9 cellular contexts compared by ENCODE assay signal in genomic region chr19:7482584-7483439, GRCh38. TPM values are rescaled to one million over a fixed set of nuclear protein-coding genes. Genes with fewer than 3 reads are reported as not detected.
DNase-seq lines count a peak whose midpoint lies in the region; ATAC-seq and TF ChIP-seq lines count a peak whose summit lies in the region.
"Had no signal": no experiment of that assay in that cellular context is flagged by ENCODE, and none has a peak within 500 bp of the region (broad histone marks: within the 10 kb centered on the region; RNA-seq: fewer than 3 reads in every experiment).

No MANE protein-coding gene starts in this region.

- ATAC-seq in GM23338 (peak; percentile 86), WTC11 (peak; percentile 91)
- no peak for ATAC-seq in activated T-helper 17 cell treated with anti-CD3 and anti-CD28 coated beads, Interleukin-2, amount 50 U/mL, for 72 hours (replicated peaks)

- no peaks in the 10 kb centered on the region for H3K4me1 ChIP-seq in A673 (ENCODE audit: insufficient read depth, low read length, poor library complexity, severe bottlenecking)
- peaks cover 15% of the 10 kb centered on the region for H3K4me1 ChIP-seq in GM23338 (ENCODE audit: insufficient read depth)

- no peak overlapping the region for H3K4me3 ChIP-seq in A673 (ENCODE audit: low read depth, low read length, poor library complexity, severe bottlenecking)
- H3K4me3 ChIP-seq in GM23338: peak overlapping the region; percentile 54

- no peaks in the 10 kb centered on the region for H3F3A ChIP-seq in GM23338 (replicated peaks; ENCODE audit: low read depth)

- H3K79me2 ChIP-seq in GM23338 (replicated peaks; ENCODE audit: insufficient read depth): no peaks in the 10 kb centered on the region

- no peak for TF ChIP-seq CTCF in A673 (conservative IDR thresholded peaks at IDR 0.05; ENCODE audit: low read depth, low read length)
- TF ChIP-seq CTCF in GM23338 (conservative IDR thresholded peaks at IDR 0.05; ENCODE audit: low read depth in 2 of 2): no peak
- no peak for TF ChIP-seq CTCF in WTC11 (IDR thresholded peaks at IDR 0.05)

- H3K27ac ChIP-seq in A673 (ENCODE audit: low read depth, low read length, poor library complexity, severe bottlenecking): no peak overlapping the region
- H3K27ac ChIP-seq in GM23338 (ENCODE audit: low read depth): peak overlapping the region; percentile 89

- no peaks in the 10 kb centered on the region for H3K27me3 ChIP-seq in A673 (replicated peaks; ENCODE audit: insufficient read depth, low read depth, low read length, poor library complexity)
- H3K27me3 ChIP-seq in GM23338 (ENCODE audit: insufficient read depth): no peaks in the 10 kb centered on the region

- peak overlapping the region; percentile 74 for H3K4me3 Mint-ChIP-seq in GM23338
- peak overlapping the region; percentile 69 for H3K4me3 Mint-ChIP-seq in WTC11
- H3K4me3 Mint-ChIP-seq in activated T-helper 17 cell treated with anti-CD3 and anti-CD28 coated beads, Interleukin-2, amount 50 U/mL, for 72 hours: no peak overlapping the region

- no peaks in the 10 kb centered on the region for H4K20me1 ChIP-seq in GM23338 (replicated peaks; ENCODE audit: insufficient read depth)

- H3K4me1 Mint-ChIP-seq in GM23338 (peaks cover 17% of the 10 kb centered on the region), WTC11 (peaks cover 16% of the 10 kb centered on the region)
- peaks cover 4% of the 10 kb centered on the region for H3K4me1 Mint-ChIP-seq in activated T-helper 17 cell treated with anti-CD3 and anti-CD28 coated beads, Interleukin-2, amount 50 U/mL, for 72 hours

- peak overlapping the region; percentile 78 for H3K4me2 ChIP-seq in GM23338

- H3K36me3 Mint-ChIP-seq in GM23338 (ENCODE audit: low read depth) (peaks cover 3% of the 10 kb centered on the region; the same call in 1 of the 3 replicates), WTC11 (no peaks in the 10 kb centered on the region; the same call in 1 of the 2 replicates)
- H3K36me3 Mint-ChIP-seq in activated T-helper 17 cell treated with anti-CD3 and anti-CD28 coated beads, Interleukin-2, amount 50 U/mL, for 72 hours (ENCODE audit: low read depth): no peaks in the 10 kb centered on the region

- H3K27me3 Mint-ChIP-seq in GM23338 (ENCODE audit: insufficient read depth, low read depth, poor library complexity) (peaks cover 20% of the 10 kb centered on the region), WTC11 (ENCODE audit: low read depth) (no peaks in the 10 kb centered on the region; the same call in 1 of the 2 replicates)
- H3K27me3 Mint-ChIP-seq in activated T-helper 17 cell treated with anti-CD3 and anti-CD28 coated beads, Interleukin-2, amount 50 U/mL, for 72 hours: no peaks in the 10 kb centered on the region

- no TSS peak for BruUV-seq in A673 (replicated peaks; lab: Mats Ljungman, UMichigan)

- H3K9me2 ChIP-seq in GM23338 (ENCODE audit: insufficient read depth): no peaks in the 10 kb centered on the region

- H3K27ac Mint-ChIP-seq in GM23338 (peak overlapping the region; percentile 99), WTC11 (peak overlapping the region; percentile 38)
- no peak overlapping the region for H3K27ac Mint-ChIP-seq in activated T-helper 17 cell treated with anti-CD3 and anti-CD28 coated beads, Interleukin-2, amount 50 U/mL, for 72 hours

- POLR2A ChIA-PET in A673 (lab: Charles Lee; ENCODE audit: low non-redundant PET) (interaction anchor here (0.6 kb wide), 1 partner anchor 15 kb away, joined by 11 read pairs; no protein-coding TSS in a partner anchor), WTC11 (lab: Charles Lee) (interaction anchor here (1.1 kb wide), 1 partner anchor 24 kb away, joined by 8 read pairs; no protein-coding TSS in a partner anchor)

- no peaks in the 10 kb centered on the region for H3K9me3 Mint-ChIP-seq in GM23338
- H3K9me3 Mint-ChIP-seq in WTC11: no peaks in the 10 kb centered on the region
- no peaks in the 10 kb centered on the region for H3K9me3 Mint-ChIP-seq in activated T-helper 17 cell treated with anti-CD3 and anti-CD28 coated beads, Interleukin-2, amount 50 U/mL, for 72 hours

- H3K36me3 ChIP-seq in A673 (ENCODE audit: insufficient read depth, low read length, poor library complexity, severe bottlenecking) (no peaks in the 10 kb centered on the region), GM23338 (ENCODE audit: insufficient read depth) (no peaks in the 10 kb centered on the region)

- CTCF ChIA-PET in A673 (lab: Charles Lee): no interaction called here
- CTCF ChIA-PET in WTC11 (lab: Charles Lee): interaction anchor here (0.6 to 1.8 kb wide), 11 partner anchors 9 to 317 kb away, joined by 3 to 16 read pairs (median 4); a partner anchor contains a TSS

- H2AFZ ChIP-seq in GM23338: peak overlapping the region; percentile 91; the same call in 1 of the 2 replicates

- no peaks in the 10 kb centered on the region for H3K9me3 ChIP-seq in A673 (ENCODE audit: low read depth, low read length, poor library complexity, severe bottlenecking)

- DNase-seq in A673 (ENCODE audit: low spot score) (peak; percentile 55), GM23338 (ENCODE audit: low spot score) (peak; percentile 97), WTC11 (ENCODE audit: low spot score) (peak; percentile 89), islet precursor cell (peak; percentile 88), DMS53 (lab: John Stamatoyannopoulos, UW) (no peak), NCI-H2227 treated with DMSO at 0.1 percent for 48 hours (lab: John Stamatoyannopoulos, UW) (no peak)
- DNase-seq in stimulated activated CD4-positive, alpha-beta T cell treated with anti-CD3 and anti-CD28 coated beads, Interleukin-4, amount 100 ng/mL, for 1 hour: no peak
- DNase-seq: hypothalamus had no signal

- intact Hi-C loops in A673 (cut with micrococcal nuclease; ENCODE audit: unreplicated experiment): no loop called here

TF ChIP-seq in GM23338, 12 proteins besides CTCF, POLR2A, EP300 and RAD21:
- TF ChIP-seq POLR2AphosphoS5 (IDR thresholded peaks at IDR 0.05; ENCODE audit: low read depth) (peak; percentile 81), CREB1 (CRISPR knock-in tag; IDR thresholded peaks at IDR 0.05; ENCODE audit: low read depth) (no peak), STAT1 (IDR thresholded peaks at IDR 0.05; ENCODE audit: unreplicated experiment) (no peak)
TF ChIP-seq in GM23338: peak in this region for 1.

TF ChIP-seq in WTC11, 78 proteins besides CTCF, POLR2A, EP300 and RAD21:
- TF ChIP-seq, protein P1, sequence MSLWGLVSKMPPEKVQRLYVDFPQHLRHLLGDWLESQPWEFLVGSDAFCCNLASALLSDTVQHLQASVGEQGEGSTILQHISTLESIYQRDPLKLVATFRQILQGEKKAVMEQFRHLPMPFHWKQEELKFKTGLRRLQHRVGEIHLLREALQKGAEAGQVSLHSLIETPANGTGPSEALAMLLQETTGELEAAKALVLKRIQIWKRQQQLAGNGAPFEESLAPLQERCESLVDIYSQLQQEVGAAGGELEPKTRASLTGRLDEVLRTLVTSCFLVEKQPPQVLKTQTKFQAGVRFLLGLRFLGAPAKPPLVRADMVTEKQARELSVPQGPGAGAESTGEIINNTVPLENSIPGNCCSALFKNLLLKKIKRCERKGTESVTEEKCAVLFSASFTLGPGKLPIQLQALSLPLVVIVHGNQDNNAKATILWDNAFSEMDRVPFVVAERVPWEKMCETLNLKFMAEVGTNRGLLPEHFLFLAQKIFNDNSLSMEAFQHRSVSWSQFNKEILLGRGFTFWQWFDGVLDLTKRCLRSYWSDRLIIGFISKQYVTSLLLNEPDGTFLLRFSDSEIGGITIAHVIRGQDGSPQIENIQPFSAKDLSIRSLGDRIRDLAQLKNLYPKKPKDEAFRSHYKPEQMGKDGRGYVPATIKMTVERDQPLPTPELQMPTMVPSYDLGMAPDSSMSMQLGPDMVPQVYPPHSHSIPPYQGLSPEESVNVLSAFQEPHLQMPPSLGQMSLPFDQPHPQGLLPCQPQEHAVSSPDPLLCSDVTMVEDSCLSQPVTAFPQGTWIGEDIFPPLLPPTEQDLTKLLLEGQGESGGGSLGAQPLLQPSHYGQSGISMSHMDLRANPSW (CRISPR knock-in tag; conservative IDR thresholded peaks at IDR 0.05; ENCODE audit: low read depth): no peak
- TF ChIP-seq ZMAT4 (CRISPR knock-in tag; IDR thresholded peaks at IDR 0.05) (no peak), SP1 (CRISPR knock-in tag; conservative IDR thresholded peaks at IDR 0.05) (peak; percentile 45)

RNA-seq across cellular contexts. Expression of gene PEX11G, which starts 6.0 kb away (rescaled TPM):
- total RNA-seq in A673 (2021) (1.1 and 1.9 TPM in 2 replicates), WTC11 (2021) (4.3 to 5.9 TPM (median 5.7 TPM) in 3 replicates)
- total RNA-seq in GM23338 (2014; rRNA removed; shearing (Covaris generic)): 1.2 and 2.2 TPM in 2 replicates
- polyA plus RNA-seq in GM23338 (2016; fragmentation: Nextera tagmentation; extraction: Ambion mirVana): 2.2 and 3.1 TPM in 2 replicates
- under 1 TPM in 1 of 2 donors, not detected in 1; 0.66 TPM for total RNA-seq in activated T-helper 17 cell treated with anti-CD3 and anti-CD28 coated beads, Interleukin-2, amount 50 U/mL, for 72 hours

RNA-seq across cellular contexts. Expression of gene ZNF358, which starts 33.1 kb away (rescaled TPM):
- total RNA-seq in A673 (2021) (44.1 and 48.2 TPM in 2 replicates), WTC11 (2021) (37.5 to 47.5 TPM (median 47.3 TPM) in 3 replicates)
- 36.7 and 52.9 TPM in 2 replicates for total RNA-seq in GM23338 (2014; rRNA removed; shearing (Covaris generic))
- 23.8 and 28.2 TPM in 2 replicates for polyA plus RNA-seq in GM23338 (2016; fragmentation: Nextera tagmentation; extraction: Ambion mirVana)
- total RNA-seq in activated T-helper 17 cell treated with anti-CD3 and anti-CD28 coated beads, Interleukin-2, amount 50 U/mL, for 72 hours: 1 to 10 TPM; 2.9 to 3.1 TPM

RNA-seq across cellular contexts. Expression of gene MCOLN1, which starts 39.6 kb away (rescaled TPM):
- total RNA-seq in A673 (2021) (25.7 and 28.4 TPM in 2 replicates), WTC11 (2021) (15.0 to 19.7 TPM (median 16.7 TPM) in 3 replicates)
- 7.2 and 11.0 TPM in 2 replicates for total RNA-seq in GM23338 (2014; rRNA removed; shearing (Covaris generic))
- polyA plus RNA-seq in GM23338 (2016; fragmentation: Nextera tagmentation; extraction: Ambion mirVana): 16.1 and 16.2 TPM in 2 replicates
- total RNA-seq in activated T-helper 17 cell treated with anti-CD3 and anti-CD28 coated beads, Interleukin-2, amount 50 U/mL, for 72 hours: 10 to 100 TPM; 10.0 to 15.3 TPM

RNA-seq across cellular contexts. Expression of gene PNPLA6, which starts 52.7 kb away (rescaled TPM):
- total RNA-seq in A673 (2021): 70.4 and 73.9 TPM in 2 replicates
- 135 and 147 TPM in 2 replicates for total RNA-seq in GM23338 (2014; rRNA removed; shearing (Covaris generic))
- 66.6 and 74.1 TPM in 2 replicates for polyA plus RNA-seq in GM23338 (2016; fragmentation: Nextera tagmentation; extraction: Ambion mirVana)
- 149 to 156 TPM (median 150 TPM) in 3 replicates for total RNA-seq in WTC11 (2021)
- total RNA-seq in activated T-helper 17 cell treated with anti-CD3 and anti-CD28 coated beads, Interleukin-2, amount 50 U/mL, for 72 hours: 100 to 1,000 TPM; 146 to 163 TPM

Comparison
In these comparisons a context has a peak if more than half of its experiments do, and no peak if none do; other contexts are left out.
1. DNase-seq: peak in A673 (single experiment), GM23338 (single experiment), WTC11 (single experiment) and islet precursor cell (single experiment); none in DMS53 (single experiment), NCI-H2227 treated with DMSO at 0.1 percent for 48 hours (single experiment) and stimulated activated CD4-positive, alpha-beta T cell treated with anti-CD3 and anti-CD28 coated beads, Interleukin-4, amount 100 ng/mL, for 1 hour (single experiment).